ENCODE assay signal across 8 cellular contexts in genomic region chr1:202805886-202806511, GRCh38. TPM values are rescaled to one million over a fixed set of nuclear protein-coding genes. Genes with fewer than 3 reads are reported as not detected.
DNase-seq lines count a peak whose midpoint lies in the region; ATAC-seq, FAIRE-seq and TF ChIP-seq lines count a peak whose summit lies in the region.

No MANE protein-coding gene starts in this region.

- peaks cover 8% of the 10 kb centered on the region for H3K27me3 Mint-ChIP-seq in activated CD4-positive, alpha-beta T cell treated with anti-CD3 and anti-CD28 coated beads, Interleukin-2, amount 10 ng/mL, durations not matched to agents 24 days and 14 days
- H3K27me3 Mint-ChIP-seq in T-helper 2 cell treated with Interferon-gamma antibody and Interleukin-4, amounts not matched to agents 5 μg/mL and 100 μg/mL, for 36 hours (ENCODE audit: low read depth): peaks cover 7% of the 10 kb centered on the region

- H3K27ac ChIP-seq in esophagus squamous epithelium: peak overlapping the region; percentile 90 to 95 (median 94)
- no peak overlapping the region for H3K27ac ChIP-seq in trophoblast cell (ENCODE audit: low read depth, low read length)

- no peak overlapping the region for H3K23ac ChIP-seq in trophoblast cell (ENCODE audit: low read length)

- H4K91ac ChIP-seq in trophoblast cell (ENCODE audit: low read depth, low read length): no peak overlapping the region

- peak overlapping the region; percentile 97 for H3K27ac Mint-ChIP-seq in activated CD4-positive, alpha-beta T cell treated with anti-CD3 and anti-CD28 coated beads, Interleukin-2, amount 10 ng/mL, durations not matched to agents 24 days and 14 days
- peak overlapping the region; percentile 91 for H3K27ac Mint-ChIP-seq in T-helper 2 cell treated with Interferon-gamma antibody and Interleukin-4, amounts not matched to agents 5 μg/mL and 100 μg/mL, for 36 hours

- H3K4me3 Mint-ChIP-seq in activated CD4-positive, alpha-beta T cell treated with anti-CD3 and anti-CD28 coated beads, Interleukin-2, amount 10 ng/mL, durations not matched to agents 24 days and 14 days: peak overlapping the region; percentile 85
- H3K4me3 Mint-ChIP-seq in T-helper 2 cell treated with Interferon-gamma antibody and Interleukin-4, amounts not matched to agents 5 μg/mL and 100 μg/mL, for 36 hours: peak overlapping the region; percentile 91

- WGBS in esophagus squamous epithelium, 2 donors: 32 to 40% methylated on average over 3 of the region's 3 CpGs
- no CpG with 5 or more reads among the region's 3 CpGs for WGBS in trophoblast cell (ENCODE audit: extremely low coverage, insufficient coverage, insufficient read length)

- H3K14ac ChIP-seq in trophoblast cell (ENCODE audit: low read length): no peak overlapping the region

- no peak overlapping the region for H2AFZ ChIP-seq in trophoblast cell (ENCODE audit: insufficient read depth, low read length, poor library complexity)

- H3K4me1 ChIP-seq in esophagus squamous epithelium (peaks cover 0 to 75% (median 23%) of the 10 kb centered on the region in 3 donors), trophoblast cell (ENCODE audit: control insufficient read depth in 1 of 2, insufficient read depth in 2 of 2, low read length in 2 of 2) (peaks cover 4 to 10% of the 10 kb centered on the region in 2 experiments)

- no peaks in the 10 kb centered on the region for H3K36me3 ChIP-seq in esophagus squamous epithelium
- H3K36me3 ChIP-seq in trophoblast cell (ENCODE audit: control insufficient read depth in 1 of 2, insufficient read depth in 2 of 2, low read length in 2 of 2): no peaks in the 10 kb centered on the region

- TF ChIP-seq CTCF in esophagus squamous epithelium (IDR thresholded peaks at IDR 0.05): no peak

- H3K27me3 ChIP-seq in esophagus squamous epithelium: no peaks in the 10 kb centered on the region
- no peaks in the 10 kb centered on the region for H3K27me3 ChIP-seq in trophoblast cell (ENCODE audit: insufficient read depth, low read length)

- FAIRE-seq in HTR-8/SVneo (lab: Jason Lieb, UNC): no peak

- H2AK5ac ChIP-seq in trophoblast cell (ENCODE audit: low read length): no peak overlapping the region

- peak; percentile 69 for DNase-seq in activated CD4-positive, alpha-beta T cell treated with anti-CD3 and anti-CD28 coated beads, Interleukin-2, amount 10 ng/mL, durations not matched to agents 24 days and 14 days
- no peak for DNase-seq in activated CD4-positive, alpha-beta T cell treated with anti-CD3 and anti-CD28 coated beads, Interleukin-2, amount 50 U/mL, for 1 hour
- DNase-seq in T-helper 2 cell treated with Interferon-gamma antibody and Interleukin-4, amounts not matched to agents 5 μg/mL and 100 μg/mL, for 36 hours (ENCODE audit: low spot score): peak; percentile 37
- DNase-seq in esophagus squamous epithelium (lab: John Stamatoyannopoulos, UW) (no peak), trophoblast cell (no peak), HTR-8/SVneo (ENCODE audit: insufficient read length, low spot score) (no peak)
- no peak for DNase-seq in activated effector memory CD4-positive, alpha-beta T cell treated with Interleukin-2 at 50 U/mL for 16 hours

- H3K4me3 ChIP-seq in esophagus squamous epithelium: peak overlapping the region; percentile 79 to 88 (median 80)
- H3K4me3 ChIP-seq in trophoblast cell (ENCODE audit: low read depth, low read length): no peak overlapping the region

- intact Hi-C loops in activated CD4-positive, alpha-beta T cell treated with anti-CD3 and anti-CD28 coated beads, Interleukin-2, amount 10 ng/mL, durations not matched to agents 24 days and 14 days (cut with micrococcal nuclease): loop anchor here (1.0 to 10.0 kb wide), 5 partner anchors 31 to 641 kb away; partner anchors contain the start of genes PPP1R12B, PTPN7 and TMEM183A
- intact Hi-C loops in esophagus squamous epithelium (cut with DNase I): no loop called here

- H3K4ac ChIP-seq in trophoblast cell (ENCODE audit: low read depth, low read length): peak overlapping the region; percentile 98

- H3K79me2 ChIP-seq in trophoblast cell (ENCODE audit: control insufficient read depth, insufficient read depth, low read length, poor library complexity): peaks cover 30% of the 10 kb centered on the region

- H3K79me1 ChIP-seq in trophoblast cell (ENCODE audit: low read length): peaks cover 20% of the 10 kb centered on the region

- no peaks in the 10 kb centered on the region for H3K9me3 Mint-ChIP-seq in activated CD4-positive, alpha-beta T cell treated with anti-CD3 and anti-CD28 coated beads, Interleukin-2, amount 10 ng/mL, durations not matched to agents 24 days and 14 days
- H3K9me3 Mint-ChIP-seq in T-helper 2 cell treated with Interferon-gamma antibody and Interleukin-4, amounts not matched to agents 5 μg/mL and 100 μg/mL, for 36 hours: no peaks in the 10 kb centered on the region

- no peak for ATAC-seq in GM21528 (IDR thresholded peaks at IDR 0.05; ENCODE audit: low FRiP score, unreplicated experiment)

- TF ChIP-seq POLR2A in esophagus squamous epithelium (IDR thresholded peaks at IDR 0.05): no peak

- H4K8ac ChIP-seq in trophoblast cell (ENCODE audit: low read depth, low read length): no peak overlapping the region

- H3K36me3 Mint-ChIP-seq in activated CD4-positive, alpha-beta T cell treated with anti-CD3 and anti-CD28 coated beads, Interleukin-2, amount 10 ng/mL, durations not matched to agents 24 days and 14 days (ENCODE audit: low read depth): peaks cover 13% of the 10 kb centered on the region
- peaks cover 7% of the 10 kb centered on the region for H3K36me3 Mint-ChIP-seq in T-helper 2 cell treated with Interferon-gamma antibody and Interleukin-4, amounts not matched to agents 5 μg/mL and 100 μg/mL, for 36 hours (ENCODE audit: low read depth)

- H2BK12ac ChIP-seq in trophoblast cell (ENCODE audit: low read length): no peak overlapping the region

- H3K9me3 ChIP-seq in esophagus squamous epithelium (no peaks in the 10 kb centered on the region), trophoblast cell (ENCODE audit: insufficient read depth, low read depth, low read length) (peaks cover 2% of the 10 kb centered on the region)

- no peak overlapping the region for H2BK5ac ChIP-seq in trophoblast cell (ENCODE audit: low read depth, low read length, poor library complexity)

- H3K4me2 ChIP-seq in trophoblast cell (ENCODE audit: low read length): peak overlapping the region; percentile 85

- H3K18ac ChIP-seq in trophoblast cell (ENCODE audit: low read length): no peak overlapping the region

- no peak overlapping the region for H2BK120ac ChIP-seq in trophoblast cell (ENCODE audit: insufficient read depth, low read length, poor library complexity)

- peaks cover 50% of the 10 kb centered on the region for H3K4me1 Mint-ChIP-seq in activated CD4-positive, alpha-beta T cell treated with anti-CD3 and anti-CD28 coated beads, Interleukin-2, amount 10 ng/mL, durations not matched to agents 24 days and 14 days
- peaks cover 58% of the 10 kb centered on the region for H3K4me1 Mint-ChIP-seq in T-helper 2 cell treated with Interferon-gamma antibody and Interleukin-4, amounts not matched to agents 5 μg/mL and 100 μg/mL, for 36 hours (ENCODE audit: low read depth)

- H3K9ac ChIP-seq in trophoblast cell (ENCODE audit: low read length): no peak overlapping the region

- no peak overlapping the region for H4K12ac ChIP-seq in trophoblast cell (ENCODE audit: low read depth, low read length)

RNA-seq across cellular contexts. Expression of gene KDM5B, which starts 2.2 kb away (rescaled TPM):
- 83.2 and 92.7 TPM in 2 replicates for total RNA-seq in activated CD4-positive, alpha-beta T cell treated with anti-CD3 and anti-CD28 coated beads, Interleukin-2, amount 10 ng/mL, durations not matched to agents 24 days and 14 days
- 10 to 100 TPM; 41.2 to 88.9 (median 60.3) TPM for total RNA-seq in esophagus squamous epithelium
- 64.2 and 64.5 TPM in 2 replicates for polyA plus RNA-seq in trophoblast cell (2013)

RNA-seq across cellular contexts. Expression of gene PCAT6, which starts 4.8 kb away (rescaled TPM):
- 0.83 and 1.4 TPM in 2 replicates for total RNA-seq in activated CD4-positive, alpha-beta T cell treated with anti-CD3 and anti-CD28 coated beads, Interleukin-2, amount 10 ng/mL, durations not matched to agents 24 days and 14 days
- total RNA-seq in esophagus squamous epithelium: 1 to 10 TPM in 2 of 4 donors, under 1 TPM in 2; 0.57 to 1.2 (median 1.1) TPM
- polyA plus RNA-seq in trophoblast cell (2013): 14.6 and 15.7 TPM in 2 replicates

Comparison
In these comparisons a context has a peak if more than half of its experiments do, and no peak if none do; other contexts are left out.
1. DNase-seq: peak in activated CD4-positive, alpha-beta T cell treated with anti-CD3 and anti-CD28 coated beads, Interleukin-2, amount 10 ng/mL, durations not matched to agents 24 days and 14 days (single experiment) and T-helper 2 cell treated with Interferon-gamma antibody and Interleukin-4, amounts not matched to agents 5 μg/mL and 100 μg/mL, for 36 hours (single experiment); none in activated CD4-positive, alpha-beta T cell treated with anti-CD3 and anti-CD28 coated beads, Interleukin-2, amount 50 U/mL, for 1 hour (single experiment), esophagus squamous epithelium (single experiment), trophoblast cell (0 of 2), HTR-8/SVneo (single experiment) and activated effector memory CD4-positive, alpha-beta T cell treated with Interleukin-2 at 50 U/mL for 16 hours (single experiment).